Comparison of ENCODE assay signal across 34 cellular contexts in genomic region chr15:71914092-71914491, GRCh38.
A peak's percentile ranks its signal among the peaks of the same experiment; 100 is the strongest.
DNase-seq lines count a peak whose midpoint lies in the region; ATAC-seq, FAIRE-seq and TF ChIP-seq lines count a peak whose summit lies in the region.
"Had no signal": no experiment of that assay in that cellular context is flagged by ENCODE, and none has a peak within 500 bp of the region (broad histone marks: within the 10 kb centered on the region; RNA-seq: fewer than 3 reads in every experiment).

No MANE protein-coding gene starts in this region.

- intact Hi-C loops in natural killer cell (cut with micrococcal nuclease) (no loop called here), kidney (cut with DNase I) (no loop called here)

- no peaks in the 10 kb centered on the region for H3K4me1 ChIP-seq in kidney (ENCODE audit: control insufficient read depth in 1 of 2, insufficient read depth in 1 of 2, low read depth in 1 of 2, low read length in 2 of 2)
- H3K4me1 ChIP-seq: HAP-1 had no signal

- ATAC-seq in natural killer cell treated with Interleukin-12 subunit alpha and Interleukin-12 subunit beta and Interleukin-15 and Interleukin-18, amount 100 ng/mL, for 72 hours = no peak
- ATAC-seq in natural killer cell (no peak), HG02981 (IDR thresholded peaks at IDR 0.05; ENCODE audit: unreplicated experiment) (peak; percentile 61)
- ATAC-seq in stimulated activated memory B cell treated with anti-CD40 and anti-IgM and Interleukin-4, amounts not matched to agents 10 μg/mL and 1 μg/mL and 100 μg/mL, for 72 hours = no peak
- ATAC-seq: GM23338, HepG2, Right ventricle myocardium inferior, SK-N-SH treated with all-trans-retinoic acid at 6 μM for 48 hours had no signal

- DNase-seq in natural killer cell treated with Interleukin-12 subunit alpha and Interleukin-12 subunit beta and Interleukin-15 and Interleukin-18, amount 100 ng/mL, for 72 hours (ENCODE audit: low spot score) = no peak
- DNase-seq in natural killer cell = no peak
- peak; percentile 1 for DNase-seq in GM19239 (ENCODE audit: insufficient read length, low spot score)
- DNase-seq in kidney = no peak
- DNase-seq in central memory CD4-positive, alpha-beta T cell = no peak
- DNase-seq in GM19238 (ENCODE audit: insufficient read length, low spot score) = no peak
- DNase-seq: 8988T; ACHN; BE2C; CD8-positive, alpha-beta memory T cell; DMS 273 treated with DMSO at 0.1 percent for 48 hours; DMS79; EL; GDM1; HFFc6; Karpas-422; NCI-H1105; NCI-H1436 treated with DMSO at 0.1 percent for 48 hours; NCI-H2029; NCI-H446 treated with DMSO at 0.1 percent for 48 hours; NCI-H526; NCI-H82; NK-92 treated with Interleukin-12 subunit alpha and Interleukin-12 subunit beta, amount 100 ng/mL, for 24 hours; PC-9; SJCRH30; T-helper 2 cell had no signal

- peak overlapping the region; percentile 40 for H3K4me3 Mint-ChIP-seq in natural killer cell treated with Interleukin-12 subunit alpha and Interleukin-12 subunit beta and Interleukin-15 and Interleukin-18, amount 100 ng/mL, for 72 hours
- H3K4me3 Mint-ChIP-seq in natural killer cell = no peak overlapping the region
- no peak overlapping the region for H3K4me3 Mint-ChIP-seq in stimulated activated memory B cell treated with anti-CD40 and anti-IgM and Interleukin-4, amounts not matched to agents 10 μg/mL and 1 μg/mL and 100 μg/mL, for 72 hours
- H3K4me3 Mint-ChIP-seq: CD14-positive monocyte; CD8-positive, alpha-beta memory T cell; GM23338; HFFc6 had no signal

- H3K9me3 ChIP-seq in kidney (ENCODE audit: control insufficient read depth in 1 of 2, low read length in 2 of 2) = no peaks in the 10 kb centered on the region
- H3K9me3 ChIP-seq: BE2C, HAP-1, SJCRH30 had no signal

- H3K9ac ChIP-seq in kidney (ENCODE audit: low read length in 2 of 2) = no peak overlapping the region

- no peak overlapping the region for H3K27ac ChIP-seq in kidney (ENCODE audit: low read depth in 2 of 2, low read length in 2 of 2)
- H3K27ac ChIP-seq: PC-9, SJCRH30 had no signal

- H3K27me3 Mint-ChIP-seq in natural killer cell treated with Interleukin-12 subunit alpha and Interleukin-12 subunit beta and Interleukin-15 and Interleukin-18, amount 100 ng/mL, for 72 hours = no peaks in the 10 kb centered on the region
- H3K27me3 Mint-ChIP-seq in natural killer cell (ENCODE audit: low read depth in 2 of 2) = no peaks in the 10 kb centered on the region
- no peaks in the 10 kb centered on the region for H3K27me3 Mint-ChIP-seq in stimulated activated memory B cell treated with anti-CD40 and anti-IgM and Interleukin-4, amounts not matched to agents 10 μg/mL and 1 μg/mL and 100 μg/mL, for 72 hours
- H3K27me3 Mint-ChIP-seq: CD8-positive, alpha-beta memory T cell had no signal

- H3K27ac Mint-ChIP-seq in natural killer cell treated with Interleukin-12 subunit alpha and Interleukin-12 subunit beta and Interleukin-15 and Interleukin-18, amount 100 ng/mL, for 72 hours = peak overlapping the region in 1 of 2 donors; percentile 38
- no peak overlapping the region for H3K27ac Mint-ChIP-seq in natural killer cell
- H3K27ac Mint-ChIP-seq in stimulated activated memory B cell treated with anti-CD40 and anti-IgM and Interleukin-4, amounts not matched to agents 10 μg/mL and 1 μg/mL and 100 μg/mL, for 72 hours = peak overlapping the region; percentile 18
- H3K27ac Mint-ChIP-seq: CD14-positive monocyte; CD8-positive, alpha-beta memory T cell; GM23338; HFFc6 had no signal

- peaks cover 4 to 6% of the 10 kb centered on the region in 2 donors for H3K36me3 ChIP-seq in kidney (ENCODE audit: control insufficient read depth in 1 of 2, insufficient read depth in 2 of 2, low read length in 2 of 2)
- H3K36me3 ChIP-seq: BE2C, HAP-1 had no signal

- peaks cover 9% of the 10 kb centered on the region for H3K36me3 Mint-ChIP-seq in natural killer cell treated with Interleukin-12 subunit alpha and Interleukin-12 subunit beta and Interleukin-15 and Interleukin-18, amount 100 ng/mL, for 72 hours
- H3K36me3 Mint-ChIP-seq in natural killer cell = peaks cover under 1% of the 10 kb centered on the region
- H3K36me3 Mint-ChIP-seq in stimulated activated memory B cell treated with anti-CD40 and anti-IgM and Interleukin-4, amounts not matched to agents 10 μg/mL and 1 μg/mL and 100 μg/mL, for 72 hours = peaks cover 51% of the 10 kb centered on the region

- H3K4me1 Mint-ChIP-seq in natural killer cell treated with Interleukin-12 subunit alpha and Interleukin-12 subunit beta and Interleukin-15 and Interleukin-18, amount 100 ng/mL, for 72 hours (ENCODE audit: low read depth in 2 of 2) = peaks cover 3 to 9% of the 10 kb centered on the region in 2 donors
- no peaks in the 10 kb centered on the region for H3K4me1 Mint-ChIP-seq in natural killer cell
- peaks cover 5% of the 10 kb centered on the region for H3K4me1 Mint-ChIP-seq in stimulated activated memory B cell treated with anti-CD40 and anti-IgM and Interleukin-4, amounts not matched to agents 10 μg/mL and 1 μg/mL and 100 μg/mL, for 72 hours
- H3K4me1 Mint-ChIP-seq: CD14-positive monocyte; CD8-positive, alpha-beta memory T cell had no signal

- TF ChIP-seq CTCF in natural killer cell (IDR thresholded peaks at IDR 0.05) = no peak
- no peak for TF ChIP-seq CTCF in kidney (IDR thresholded peaks at IDR 0.05; ENCODE audit: borderline replicate concordance, extremely low read depth, insufficient read depth)

- H3K4me3 ChIP-seq in kidney (ENCODE audit: low read length in 2 of 2) = no peak overlapping the region
- H3K4me3 ChIP-seq: GM23338, HAP-1, PC-9, SJCRH30 had no signal

- FAIRE-seq in GM19239 (lab: Jason Lieb, UNC) = no peak
- FAIRE-seq in kidney (lab: Jason Lieb, UNC) = no peak
- FAIRE-seq: HepG2 had no signal

- H3K9me3 Mint-ChIP-seq in natural killer cell treated with Interleukin-12 subunit alpha and Interleukin-12 subunit beta and Interleukin-15 and Interleukin-18, amount 100 ng/mL, for 72 hours = no peaks in the 10 kb centered on the region
- H3K9me3 Mint-ChIP-seq in natural killer cell = no peaks in the 10 kb centered on the region
- H3K9me3 Mint-ChIP-seq in stimulated activated memory B cell treated with anti-CD40 and anti-IgM and Interleukin-4, amounts not matched to agents 10 μg/mL and 1 μg/mL and 100 μg/mL, for 72 hours = peaks cover 8% of the 10 kb centered on the region
- H3K9me3 Mint-ChIP-seq: GM23338, HFFc6 had no signal
